ENCODE assay signal across 1 cellular context in the genomic region with DNA sequence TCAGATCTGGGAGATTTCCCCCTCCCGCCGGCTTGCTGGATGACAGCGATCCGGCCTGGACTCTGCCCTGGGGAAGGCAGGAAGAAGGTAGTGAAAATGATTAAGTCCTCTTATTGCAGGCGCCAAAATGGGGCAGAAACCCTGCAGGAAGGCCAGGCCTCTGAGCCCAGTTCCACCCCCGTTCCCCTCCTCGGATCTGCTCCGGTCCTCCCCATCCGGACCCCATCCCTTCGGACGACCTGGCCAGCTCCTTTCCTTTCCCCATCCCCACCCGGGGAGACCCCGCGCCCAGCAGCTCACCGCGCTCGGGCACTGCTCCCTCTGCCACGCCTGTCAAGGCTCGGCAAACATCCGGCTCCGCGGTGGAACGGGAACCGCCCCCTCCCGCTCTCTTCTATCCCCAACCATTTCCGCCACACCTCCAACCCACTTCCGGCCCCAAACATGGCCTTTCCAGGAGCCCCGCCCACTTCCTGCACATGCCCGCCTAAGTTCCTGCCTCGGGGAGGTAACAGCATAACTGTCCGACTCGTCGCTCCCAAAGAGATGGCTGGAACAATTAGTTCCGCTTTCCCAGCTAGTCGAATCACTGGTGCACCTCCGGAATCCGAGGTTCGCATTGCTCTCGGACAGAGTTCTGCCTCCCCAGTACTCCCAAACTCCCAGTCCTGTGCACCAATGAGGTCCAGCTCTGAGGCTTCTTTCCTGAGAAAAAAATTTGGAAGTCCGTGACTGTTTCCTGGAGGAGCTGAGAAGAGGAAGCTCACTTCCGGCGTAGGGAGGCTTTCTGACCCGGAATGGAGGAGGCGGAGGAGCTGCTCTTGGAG.
A peak's percentile ranks its signal among the peaks of the same experiment; 100 is the strongest.
TF ChIP-seq lines count a peak whose summit lies in the region.

A gene (minus strand): TSS at position 369 of the 827 bp plus-strand sequence. CDS start 4,512 bp downstream, outside the sequence.
A gene (plus strand): TSS at position 781 of the 827 bp plus-strand sequence. CDS start 17 bp downstream, at position 798.

TF ChIP-seq in HepG2, 621 proteins besides CTCF, POLR2A, EP300 and RAD21 (continued from another document and continues in another):
- TF ChIP-seq ZNF652 (CRISPR knock-in tag; IDR thresholded peaks at IDR 0.05; ENCODE audit: borderline replicate concordance, low read depth): no peak
- TF ChIP-seq HNRNPLL (IDR thresholded peaks at IDR 0.05; ENCODE audit: low read depth, low read length, poor library complexity, severe bottlenecking): peak; percentile 57
- no peak for TF ChIP-seq ZNF446 (CRISPR knock-in tag; IDR thresholded peaks at IDR 0.05)
- TF ChIP-seq ZNF296 (CRISPR knock-in tag; conservative IDR thresholded peaks at IDR 0.05): no peak
- TF ChIP-seq, protein P1, sequence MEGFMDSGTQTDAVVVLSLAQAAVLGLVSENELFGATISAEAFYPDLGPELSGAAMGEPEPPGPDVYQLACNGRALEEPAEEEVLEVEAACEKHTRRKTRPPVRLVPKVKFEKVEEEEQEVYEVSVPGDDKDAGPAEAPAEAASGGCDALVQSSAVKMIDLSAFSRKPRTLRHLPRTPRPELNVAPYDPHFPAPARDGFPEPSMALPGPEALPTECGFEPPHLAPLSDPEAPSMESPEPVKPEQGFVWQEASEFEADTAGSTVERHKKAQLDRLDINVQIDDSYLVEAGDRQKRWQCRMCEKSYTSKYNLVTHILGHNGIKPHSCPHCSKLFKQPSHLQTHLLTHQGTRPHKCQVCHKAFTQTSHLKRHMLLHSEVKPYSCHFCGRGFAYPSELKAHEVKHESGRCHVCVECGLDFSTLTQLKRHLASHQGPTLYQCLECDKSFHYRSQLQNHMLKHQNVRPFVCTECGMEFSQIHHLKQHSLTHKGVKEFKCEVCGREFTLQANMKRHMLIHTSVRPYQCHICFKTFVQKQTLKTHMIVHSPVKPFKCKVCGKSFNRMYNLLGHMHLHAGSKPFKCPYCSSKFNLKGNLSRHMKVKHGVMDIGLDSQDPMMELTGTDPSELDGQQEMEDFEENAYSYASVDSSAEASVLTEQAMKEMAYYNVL (CRISPR knock-in tag; IDR thresholded peaks at IDR 0.05; ENCODE audit: borderline replicate concordance): peak; percentile 73; the same call in 1 of the 2 replicates
- peak; percentile 50; the same call in 1 of the 2 replicates for TF ChIP-seq ZNF746 (CRISPR knock-in tag; IDR thresholded peaks at IDR 0.05)
- TF ChIP-seq NFATC3 (CRISPR knock-in tag; IDR thresholded peaks at IDR 0.05): no peak
- 0 out of 2 replicates have a peak, but pooled peaks have one; percentile 67 for TF ChIP-seq CHCHD3 (CRISPR knock-in tag; IDR thresholded peaks at IDR 0.05)
- TF ChIP-seq RFX5 (IDR thresholded peaks at IDR 0.05; ENCODE audit: low read depth, low read length): no peak
- TF ChIP-seq SOX13 (IDR thresholded peaks at IDR 0.05): no peak
- TF ChIP-seq SOX13 (CRISPR knock-in tag; conservative IDR thresholded peaks at IDR 0.05 in 1 of 2, IDR thresholded peaks at IDR 0.05 in 1 of 2): peak in 1 of 2 experiments; percentile 5; a peak in 1 of 4 replicates
- TF ChIP-seq RARG (CRISPR knock-in tag; IDR thresholded peaks at IDR 0.05; ENCODE audit: low read depth): no peak
- TF ChIP-seq ZNF703 (CRISPR knock-in tag; IDR thresholded peaks at IDR 0.05; ENCODE audit: borderline replicate concordance): no peak
- TF ChIP-seq, protein P2, sequence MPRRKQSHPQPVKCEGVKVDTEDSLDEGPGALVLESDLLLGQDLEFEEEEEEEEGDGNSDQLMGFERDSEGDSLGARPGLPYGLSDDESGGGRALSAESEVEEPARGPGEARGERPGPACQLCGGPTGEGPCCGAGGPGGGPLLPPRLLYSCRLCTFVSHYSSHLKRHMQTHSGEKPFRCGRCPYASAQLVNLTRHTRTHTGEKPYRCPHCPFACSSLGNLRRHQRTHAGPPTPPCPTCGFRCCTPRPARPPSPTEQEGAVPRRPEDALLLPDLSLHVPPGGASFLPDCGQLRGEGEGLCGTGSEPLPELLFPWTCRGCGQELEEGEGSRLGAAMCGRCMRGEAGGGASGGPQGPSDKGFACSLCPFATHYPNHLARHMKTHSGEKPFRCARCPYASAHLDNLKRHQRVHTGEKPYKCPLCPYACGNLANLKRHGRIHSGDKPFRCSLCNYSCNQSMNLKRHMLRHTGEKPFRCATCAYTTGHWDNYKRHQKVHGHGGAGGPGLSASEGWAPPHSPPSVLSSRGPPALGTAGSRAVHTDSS (CRISPR knock-in tag; conservative IDR thresholded peaks at IDR 0.05): no peak
- TF ChIP-seq ZNF7 (CRISPR knock-in tag; IDR thresholded peaks at IDR 0.05): 0 out of 2 replicates have a peak, but pooled peaks have one; percentile 17
- TF ChIP-seq IRX3 (CRISPR knock-in tag; IDR thresholded peaks at IDR 0.05; ENCODE audit: borderline replicate concordance, low read depth): no peak
- TF ChIP-seq, protein P3, sequence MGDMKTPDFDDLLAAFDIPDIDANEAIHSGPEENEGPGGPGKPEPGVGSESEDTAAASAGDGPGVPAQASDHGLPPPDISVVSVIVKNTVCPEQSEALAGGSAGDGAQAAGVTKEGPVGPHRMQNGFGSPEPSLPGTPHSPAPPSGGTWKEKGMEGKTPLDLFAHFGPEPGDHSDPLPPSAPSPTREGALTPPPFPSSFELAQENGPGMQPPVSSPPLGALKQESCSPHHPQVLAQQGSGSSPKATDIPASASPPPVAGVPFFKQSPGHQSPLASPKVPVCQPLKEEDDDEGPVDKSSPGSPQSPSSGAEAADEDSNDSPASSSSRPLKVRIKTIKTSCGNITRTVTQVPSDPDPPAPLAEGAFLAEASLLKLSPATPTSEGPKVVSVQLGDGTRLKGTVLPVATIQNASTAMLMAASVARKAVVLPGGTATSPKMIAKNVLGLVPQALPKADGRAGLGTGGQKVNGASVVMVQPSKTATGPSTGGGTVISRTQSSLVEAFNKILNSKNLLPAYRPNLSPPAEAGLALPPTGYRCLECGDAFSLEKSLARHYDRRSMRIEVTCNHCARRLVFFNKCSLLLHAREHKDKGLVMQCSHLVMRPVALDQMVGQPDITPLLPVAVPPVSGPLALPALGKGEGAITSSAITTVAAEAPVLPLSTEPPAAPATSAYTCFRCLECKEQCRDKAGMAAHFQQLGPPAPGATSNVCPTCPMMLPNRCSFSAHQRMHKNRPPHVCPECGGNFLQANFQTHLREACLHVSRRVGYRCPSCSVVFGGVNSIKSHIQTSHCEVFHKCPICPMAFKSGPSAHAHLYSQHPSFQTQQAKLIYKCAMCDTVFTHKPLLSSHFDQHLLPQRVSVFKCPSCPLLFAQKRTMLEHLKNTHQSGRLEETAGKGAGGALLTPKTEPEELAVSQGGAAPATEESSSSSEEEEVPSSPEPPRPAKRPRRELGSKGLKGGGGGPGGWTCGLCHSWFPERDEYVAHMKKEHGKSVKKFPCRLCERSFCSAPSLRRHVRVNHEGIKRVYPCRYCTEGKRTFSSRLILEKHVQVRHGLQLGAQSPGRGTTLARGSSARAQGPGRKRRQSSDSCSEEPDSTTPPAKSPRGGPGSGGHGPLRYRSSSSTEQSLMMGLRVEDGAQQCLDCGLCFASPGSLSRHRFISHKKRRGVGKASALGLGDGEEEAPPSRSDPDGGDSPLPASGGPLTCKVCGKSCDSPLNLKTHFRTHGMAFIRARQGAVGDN (CRISPR knock-in tag; IDR thresholded peaks at IDR 0.05): peak; percentile 92
- no peak for TF ChIP-seq SIX1 (CRISPR knock-in tag; IDR thresholded peaks at IDR 0.05; ENCODE audit: borderline replicate concordance)
- TF ChIP-seq, protein P4, sequence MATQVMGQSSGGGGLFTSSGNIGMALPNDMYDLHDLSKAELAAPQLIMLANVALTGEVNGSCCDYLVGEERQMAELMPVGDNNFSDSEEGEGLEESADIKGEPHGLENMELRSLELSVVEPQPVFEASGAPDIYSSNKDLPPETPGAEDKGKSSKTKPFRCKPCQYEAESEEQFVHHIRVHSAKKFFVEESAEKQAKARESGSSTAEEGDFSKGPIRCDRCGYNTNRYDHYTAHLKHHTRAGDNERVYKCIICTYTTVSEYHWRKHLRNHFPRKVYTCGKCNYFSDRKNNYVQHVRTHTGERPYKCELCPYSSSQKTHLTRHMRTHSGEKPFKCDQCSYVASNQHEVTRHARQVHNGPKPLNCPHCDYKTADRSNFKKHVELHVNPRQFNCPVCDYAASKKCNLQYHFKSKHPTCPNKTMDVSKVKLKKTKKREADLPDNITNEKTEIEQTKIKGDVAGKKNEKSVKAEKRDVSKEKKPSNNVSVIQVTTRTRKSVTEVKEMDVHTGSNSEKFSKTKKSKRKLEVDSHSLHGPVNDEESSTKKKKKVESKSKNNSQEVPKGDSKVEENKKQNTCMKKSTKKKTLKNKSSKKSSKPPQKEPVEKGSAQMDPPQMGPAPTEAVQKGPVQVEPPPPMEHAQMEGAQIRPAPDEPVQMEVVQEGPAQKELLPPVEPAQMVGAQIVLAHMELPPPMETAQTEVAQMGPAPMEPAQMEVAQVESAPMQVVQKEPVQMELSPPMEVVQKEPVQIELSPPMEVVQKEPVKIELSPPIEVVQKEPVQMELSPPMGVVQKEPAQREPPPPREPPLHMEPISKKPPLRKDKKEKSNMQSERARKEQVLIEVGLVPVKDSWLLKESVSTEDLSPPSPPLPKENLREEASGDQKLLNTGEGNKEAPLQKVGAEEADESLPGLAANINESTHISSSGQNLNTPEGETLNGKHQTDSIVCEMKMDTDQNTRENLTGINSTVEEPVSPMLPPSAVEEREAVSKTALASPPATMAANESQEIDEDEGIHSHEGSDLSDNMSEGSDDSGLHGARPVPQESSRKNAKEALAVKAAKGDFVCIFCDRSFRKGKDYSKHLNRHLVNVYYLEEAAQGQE (IDR thresholded peaks at IDR 0.05; ENCODE audit: borderline replicate concordance in 1 of 2, low read depth in 1 of 2, low read length in 2 of 2): 0 out of 4 replicates have a peak, but pooled peaks of 1 of the 2 experiments have one; percentile 38
- peak; percentile 77; the same call in 1 of the 2 replicates for TF ChIP-seq ZSCAN20 (CRISPR knock-in tag; IDR thresholded peaks at IDR 0.05; ENCODE audit: borderline replicate concordance)
- TF ChIP-seq, protein P5, sequence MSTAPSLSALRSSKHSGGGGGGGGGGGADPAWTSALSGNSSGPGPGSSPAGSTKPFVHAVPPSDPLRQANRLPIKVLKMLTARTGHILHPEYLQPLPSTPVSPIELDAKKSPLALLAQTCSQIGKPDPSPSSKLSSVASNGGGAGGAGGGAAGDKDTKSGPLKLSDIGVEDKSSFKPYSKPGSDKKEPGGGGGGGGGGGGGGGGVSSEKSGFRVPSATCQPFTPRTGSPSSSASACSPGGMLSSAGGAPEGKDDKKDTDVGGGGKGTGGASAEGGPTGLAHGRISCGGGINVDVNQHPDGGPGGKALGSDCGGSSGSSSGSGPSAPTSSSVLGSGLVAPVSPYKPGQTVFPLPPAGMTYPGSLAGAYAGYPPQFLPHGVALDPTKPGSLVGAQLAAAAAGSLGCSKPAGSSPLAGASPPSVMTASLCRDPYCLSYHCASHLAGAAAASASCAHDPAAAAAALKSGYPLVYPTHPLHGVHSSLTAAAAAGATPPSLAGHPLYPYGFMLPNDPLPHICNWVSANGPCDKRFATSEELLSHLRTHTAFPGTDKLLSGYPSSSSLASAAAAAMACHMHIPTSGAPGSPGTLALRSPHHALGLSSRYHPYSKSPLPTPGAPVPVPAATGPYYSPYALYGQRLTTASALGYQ (CRISPR knock-in tag; IDR thresholded peaks at IDR 0.05): no peak
- TF ChIP-seq, protein P6, sequence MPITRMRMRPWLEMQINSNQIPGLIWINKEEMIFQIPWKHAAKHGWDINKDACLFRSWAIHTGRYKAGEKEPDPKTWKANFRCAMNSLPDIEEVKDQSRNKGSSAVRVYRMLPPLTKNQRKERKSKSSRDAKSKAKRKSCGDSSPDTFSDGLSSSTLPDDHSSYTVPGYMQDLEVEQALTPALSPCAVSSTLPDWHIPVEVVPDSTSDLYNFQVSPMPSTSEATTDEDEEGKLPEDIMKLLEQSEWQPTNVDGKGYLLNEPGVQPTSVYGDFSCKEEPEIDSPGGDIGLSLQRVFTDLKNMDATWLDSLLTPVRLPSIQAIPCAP (CRISPR knock-in tag; IDR thresholded peaks at IDR 0.05; ENCODE audit: low read depth): no peak
- TF ChIP-seq ZNF672 (CRISPR knock-in tag; IDR thresholded peaks at IDR 0.05): no peak
- no peak for TF ChIP-seq ZMYM3 (CRISPR knock-in tag; IDR thresholded peaks at IDR 0.05)
- TF ChIP-seq, protein P7, sequence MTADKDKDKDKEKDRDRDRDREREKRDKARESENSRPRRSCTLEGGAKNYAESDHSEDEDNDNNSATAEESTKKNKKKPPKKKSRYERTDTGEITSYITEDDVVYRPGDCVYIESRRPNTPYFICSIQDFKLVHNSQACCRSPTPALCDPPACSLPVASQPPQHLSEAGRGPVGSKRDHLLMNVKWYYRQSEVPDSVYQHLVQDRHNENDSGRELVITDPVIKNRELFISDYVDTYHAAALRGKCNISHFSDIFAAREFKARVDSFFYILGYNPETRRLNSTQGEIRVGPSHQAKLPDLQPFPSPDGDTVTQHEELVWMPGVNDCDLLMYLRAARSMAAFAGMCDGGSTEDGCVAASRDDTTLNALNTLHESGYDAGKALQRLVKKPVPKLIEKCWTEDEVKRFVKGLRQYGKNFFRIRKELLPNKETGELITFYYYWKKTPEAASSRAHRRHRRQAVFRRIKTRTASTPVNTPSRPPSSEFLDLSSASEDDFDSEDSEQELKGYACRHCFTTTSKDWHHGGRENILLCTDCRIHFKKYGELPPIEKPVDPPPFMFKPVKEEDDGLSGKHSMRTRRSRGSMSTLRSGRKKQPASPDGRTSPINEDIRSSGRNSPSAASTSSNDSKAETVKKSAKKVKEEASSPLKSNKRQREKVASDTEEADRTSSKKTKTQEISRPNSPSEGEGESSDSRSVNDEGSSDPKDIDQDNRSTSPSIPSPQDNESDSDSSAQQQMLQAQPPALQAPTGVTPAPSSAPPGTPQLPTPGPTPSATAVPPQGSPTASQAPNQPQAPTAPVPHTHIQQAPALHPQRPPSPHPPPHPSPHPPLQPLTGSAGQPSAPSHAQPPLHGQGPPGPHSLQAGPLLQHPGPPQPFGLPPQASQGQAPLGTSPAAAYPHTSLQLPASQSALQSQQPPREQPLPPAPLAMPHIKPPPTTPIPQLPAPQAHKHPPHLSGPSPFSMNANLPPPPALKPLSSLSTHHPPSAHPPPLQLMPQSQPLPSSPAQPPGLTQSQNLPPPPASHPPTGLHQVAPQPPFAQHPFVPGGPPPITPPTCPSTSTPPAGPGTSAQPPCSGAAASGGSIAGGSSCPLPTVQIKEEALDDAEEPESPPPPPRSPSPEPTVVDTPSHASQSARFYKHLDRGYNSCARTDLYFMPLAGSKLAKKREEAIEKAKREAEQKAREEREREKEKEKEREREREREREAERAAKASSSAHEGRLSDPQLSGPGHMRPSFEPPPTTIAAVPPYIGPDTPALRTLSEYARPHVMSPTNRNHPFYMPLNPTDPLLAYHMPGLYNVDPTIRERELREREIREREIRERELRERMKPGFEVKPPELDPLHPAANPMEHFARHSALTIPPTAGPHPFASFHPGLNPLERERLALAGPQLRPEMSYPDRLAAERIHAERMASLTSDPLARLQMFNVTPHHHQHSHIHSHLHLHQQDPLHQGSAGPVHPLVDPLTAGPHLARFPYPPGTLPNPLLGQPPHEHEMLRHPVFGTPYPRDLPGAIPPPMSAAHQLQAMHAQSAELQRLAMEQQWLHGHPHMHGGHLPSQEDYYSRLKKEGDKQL (CRISPR knock-in tag; IDR thresholded peaks at IDR 0.05; ENCODE audit: low read depth): no peak
- no peak for TF ChIP-seq JARID2 (CRISPR knock-in tag; IDR thresholded peaks at IDR 0.05; ENCODE audit: insufficient replicate concordance)
- peak; percentile 7; the same call in 1 of the 2 replicates for TF ChIP-seq FOXP1 (IDR thresholded peaks at IDR 0.05)
- no peak for TF ChIP-seq FOXP1 (CRISPR knock-in tag; IDR thresholded peaks at IDR 0.05)
- TF ChIP-seq HMG20A (CRISPR knock-in tag; IDR thresholded peaks at IDR 0.05; ENCODE audit: borderline replicate concordance): peak; percentile 31; the same call in 1 of the 2 replicates
- TF ChIP-seq REPIN1 (CRISPR knock-in tag; IDR thresholded peaks at IDR 0.05; ENCODE audit: borderline replicate concordance, low read depth): peak; percentile 91
- no peak for TF ChIP-seq ZNF441 (CRISPR knock-in tag; IDR thresholded peaks at IDR 0.05; ENCODE audit: borderline replicate concordance)
- TF ChIP-seq PAF1 (CRISPR knock-in tag; IDR thresholded peaks at IDR 0.05): no peak
- TF ChIP-seq ZNF260 (CRISPR knock-in tag; IDR thresholded peaks at IDR 0.05; ENCODE audit: borderline replicate concordance, low read depth): no peak
- peak; percentile 77; the same call in 1 of the 2 replicates for TF ChIP-seq ZNF350 (CRISPR knock-in tag; IDR thresholded peaks at IDR 0.05; ENCODE audit: borderline replicate concordance, low read depth)
- TF ChIP-seq HNRNPUL1 (IDR thresholded peaks at IDR 0.05; ENCODE audit: low read depth, low read length): no peak
